Comparison of ENCODE assay signal across 1 cellular context in genomic region chr2:166242309-166242708, GRCh38.
TF ChIP-seq lines count a peak whose summit lies in the region.

No MANE protein-coding gene starts in this region.

TF ChIP-seq in HepG2, 621 proteins besides CTCF, POLR2A, EP300 and RAD21 (continued from another document and continues in another):
- no peak for TF ChIP-seq BCLAF1 (IDR thresholded peaks at IDR 0.05)
- TF ChIP-seq, protein P1, sequence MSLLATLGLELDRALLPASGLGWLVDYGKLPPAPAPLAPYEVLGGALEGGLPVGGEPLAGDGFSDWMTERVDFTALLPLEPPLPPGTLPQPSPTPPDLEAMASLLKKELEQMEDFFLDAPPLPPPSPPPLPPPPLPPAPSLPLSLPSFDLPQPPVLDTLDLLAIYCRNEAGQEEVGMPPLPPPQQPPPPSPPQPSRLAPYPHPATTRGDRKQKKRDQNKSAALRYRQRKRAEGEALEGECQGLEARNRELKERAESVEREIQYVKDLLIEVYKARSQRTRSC (CRISPR knock-in tag; IDR thresholded peaks at IDR 0.05; ENCODE audit: low read depth) = no peak
- no peak for TF ChIP-seq ZNF563 (CRISPR knock-in tag; IDR thresholded peaks at IDR 0.05)
- TF ChIP-seq HOMEZ (CRISPR knock-in tag; IDR thresholded peaks at IDR 0.05; ENCODE audit: low read depth) = no peak
- no peak for TF ChIP-seq SP2 (CRISPR knock-in tag; IDR thresholded peaks at IDR 0.05)
- TF ChIP-seq, protein P2, sequence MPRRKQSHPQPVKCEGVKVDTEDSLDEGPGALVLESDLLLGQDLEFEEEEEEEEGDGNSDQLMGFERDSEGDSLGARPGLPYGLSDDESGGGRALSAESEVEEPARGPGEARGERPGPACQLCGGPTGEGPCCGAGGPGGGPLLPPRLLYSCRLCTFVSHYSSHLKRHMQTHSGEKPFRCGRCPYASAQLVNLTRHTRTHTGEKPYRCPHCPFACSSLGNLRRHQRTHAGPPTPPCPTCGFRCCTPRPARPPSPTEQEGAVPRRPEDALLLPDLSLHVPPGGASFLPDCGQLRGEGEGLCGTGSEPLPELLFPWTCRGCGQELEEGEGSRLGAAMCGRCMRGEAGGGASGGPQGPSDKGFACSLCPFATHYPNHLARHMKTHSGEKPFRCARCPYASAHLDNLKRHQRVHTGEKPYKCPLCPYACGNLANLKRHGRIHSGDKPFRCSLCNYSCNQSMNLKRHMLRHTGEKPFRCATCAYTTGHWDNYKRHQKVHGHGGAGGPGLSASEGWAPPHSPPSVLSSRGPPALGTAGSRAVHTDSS (CRISPR knock-in tag; conservative IDR thresholded peaks at IDR 0.05) = no peak
- TF ChIP-seq TERF1 (CRISPR knock-in tag; IDR thresholded peaks at IDR 0.05) = no peak
- no peak for TF ChIP-seq PAF1 (CRISPR knock-in tag; IDR thresholded peaks at IDR 0.05)
- TF ChIP-seq PRDM10 (CRISPR knock-in tag; IDR thresholded peaks at IDR 0.05; ENCODE audit: low read depth) = no peak
- no peak for TF ChIP-seq RFX5 (IDR thresholded peaks at IDR 0.05; ENCODE audit: low read depth, low read length)
- TF ChIP-seq ZEB1 (IDR thresholded peaks at IDR 0.05; ENCODE audit: insufficient replicate concordance, low read depth) = no peak
- TF ChIP-seq NFE2L1 (CRISPR knock-in tag; IDR thresholded peaks at IDR 0.05; ENCODE audit: borderline replicate concordance) = no peak
- TF ChIP-seq, protein P3, sequence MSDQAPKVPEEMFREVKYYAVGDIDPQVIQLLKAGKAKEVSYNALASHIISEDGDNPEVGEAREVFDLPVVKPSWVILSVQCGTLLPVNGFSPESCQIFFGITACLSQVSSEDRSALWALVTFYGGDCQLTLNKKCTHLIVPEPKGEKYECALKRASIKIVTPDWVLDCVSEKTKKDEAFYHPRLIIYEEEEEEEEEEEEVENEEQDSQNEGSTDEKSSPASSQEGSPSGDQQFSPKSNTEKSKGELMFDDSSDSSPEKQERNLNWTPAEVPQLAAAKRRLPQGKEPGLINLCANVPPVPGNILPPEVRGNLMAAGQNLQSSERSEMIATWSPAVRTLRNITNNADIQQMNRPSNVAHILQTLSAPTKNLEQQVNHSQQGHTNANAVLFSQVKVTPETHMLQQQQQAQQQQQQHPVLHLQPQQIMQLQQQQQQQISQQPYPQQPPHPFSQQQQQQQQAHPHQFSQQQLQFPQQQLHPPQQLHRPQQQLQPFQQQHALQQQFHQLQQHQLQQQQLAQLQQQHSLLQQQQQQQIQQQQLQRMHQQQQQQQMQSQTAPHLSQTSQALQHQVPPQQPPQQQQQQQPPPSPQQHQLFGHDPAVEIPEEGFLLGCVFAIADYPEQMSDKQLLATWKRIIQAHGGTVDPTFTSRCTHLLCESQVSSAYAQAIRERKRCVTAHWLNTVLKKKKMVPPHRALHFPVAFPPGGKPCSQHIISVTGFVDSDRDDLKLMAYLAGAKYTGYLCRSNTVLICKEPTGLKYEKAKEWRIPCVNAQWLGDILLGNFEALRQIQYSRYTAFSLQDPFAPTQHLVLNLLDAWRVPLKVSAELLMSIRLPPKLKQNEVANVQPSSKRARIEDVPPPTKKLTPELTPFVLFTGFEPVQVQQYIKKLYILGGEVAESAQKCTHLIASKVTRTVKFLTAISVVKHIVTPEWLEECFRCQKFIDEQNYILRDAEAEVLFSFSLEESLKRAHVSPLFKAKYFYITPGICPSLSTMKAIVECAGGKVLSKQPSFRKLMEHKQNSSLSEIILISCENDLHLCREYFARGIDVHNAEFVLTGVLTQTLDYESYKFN (CRISPR knock-in tag; conservative IDR thresholded peaks at IDR 0.05) = peak; percentile 37; the same call in 1 of the 2 replicates
- TF ChIP-seq KLF12 (CRISPR knock-in tag; IDR thresholded peaks at IDR 0.05; ENCODE audit: borderline replicate concordance) = no peak
- TF ChIP-seq, protein P4, sequence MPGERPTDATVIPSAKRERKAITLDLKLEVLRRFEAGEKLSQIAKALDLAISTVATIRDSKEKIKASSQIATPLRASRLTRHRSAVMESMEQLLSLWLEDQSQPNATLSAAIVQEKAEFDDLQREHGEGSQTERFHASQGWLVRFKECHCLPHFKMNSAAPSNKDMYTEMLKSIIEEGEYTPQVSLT (CRISPR knock-in tag; IDR thresholded peaks at IDR 0.05; ENCODE audit: borderline replicate concordance, low read depth) = no peak
- TF ChIP-seq SOX6 (IDR thresholded peaks at IDR 0.05) = no peak
- TF ChIP-seq SOX6 (CRISPR knock-in tag; IDR thresholded peaks at IDR 0.05) = 0 out of 2 replicates have a peak, but pooled peaks have one; percentile 21
- no peak for TF ChIP-seq PLRG1 (conservative IDR thresholded peaks at IDR 0.05)
- no peak for TF ChIP-seq PATZ1 (CRISPR knock-in tag; IDR thresholded peaks at IDR 0.05)
- no peak for TF ChIP-seq PRMT3 (CRISPR knock-in tag; IDR thresholded peaks at IDR 0.05; ENCODE audit: borderline replicate concordance, low read depth)
- no peak for TF ChIP-seq THAP11 (CRISPR knock-in tag; IDR thresholded peaks at IDR 0.05)
- no peak for TF ChIP-seq ZBTB7B (CRISPR knock-in tag; IDR thresholded peaks at IDR 0.05)
- TF ChIP-seq ZNF788 (CRISPR knock-in tag; IDR thresholded peaks at IDR 0.05; ENCODE audit: borderline replicate concordance) = no peak
- TF ChIP-seq TEAD3 (CRISPR knock-in tag; optimal IDR thresholded peaks at IDR 0.05; ENCODE audit: borderline replicate concordance) = no peak
- no peak for TF ChIP-seq ZNF296 (CRISPR knock-in tag; conservative IDR thresholded peaks at IDR 0.05)
- TF ChIP-seq FUBP1 (CRISPR knock-in tag; IDR thresholded peaks at IDR 0.05; ENCODE audit: borderline replicate concordance) = no peak
- TF ChIP-seq FOXA3 (CRISPR knock-in tag; IDR thresholded peaks at IDR 0.05) = 0 out of 2 replicates have a peak, but pooled peaks have one; percentile 8
- TF ChIP-seq KAT2B (IDR thresholded peaks at IDR 0.05; ENCODE audit: borderline replicate concordance, low read depth, low read length) = peak; percentile 93
- TF ChIP-seq, protein P5, sequence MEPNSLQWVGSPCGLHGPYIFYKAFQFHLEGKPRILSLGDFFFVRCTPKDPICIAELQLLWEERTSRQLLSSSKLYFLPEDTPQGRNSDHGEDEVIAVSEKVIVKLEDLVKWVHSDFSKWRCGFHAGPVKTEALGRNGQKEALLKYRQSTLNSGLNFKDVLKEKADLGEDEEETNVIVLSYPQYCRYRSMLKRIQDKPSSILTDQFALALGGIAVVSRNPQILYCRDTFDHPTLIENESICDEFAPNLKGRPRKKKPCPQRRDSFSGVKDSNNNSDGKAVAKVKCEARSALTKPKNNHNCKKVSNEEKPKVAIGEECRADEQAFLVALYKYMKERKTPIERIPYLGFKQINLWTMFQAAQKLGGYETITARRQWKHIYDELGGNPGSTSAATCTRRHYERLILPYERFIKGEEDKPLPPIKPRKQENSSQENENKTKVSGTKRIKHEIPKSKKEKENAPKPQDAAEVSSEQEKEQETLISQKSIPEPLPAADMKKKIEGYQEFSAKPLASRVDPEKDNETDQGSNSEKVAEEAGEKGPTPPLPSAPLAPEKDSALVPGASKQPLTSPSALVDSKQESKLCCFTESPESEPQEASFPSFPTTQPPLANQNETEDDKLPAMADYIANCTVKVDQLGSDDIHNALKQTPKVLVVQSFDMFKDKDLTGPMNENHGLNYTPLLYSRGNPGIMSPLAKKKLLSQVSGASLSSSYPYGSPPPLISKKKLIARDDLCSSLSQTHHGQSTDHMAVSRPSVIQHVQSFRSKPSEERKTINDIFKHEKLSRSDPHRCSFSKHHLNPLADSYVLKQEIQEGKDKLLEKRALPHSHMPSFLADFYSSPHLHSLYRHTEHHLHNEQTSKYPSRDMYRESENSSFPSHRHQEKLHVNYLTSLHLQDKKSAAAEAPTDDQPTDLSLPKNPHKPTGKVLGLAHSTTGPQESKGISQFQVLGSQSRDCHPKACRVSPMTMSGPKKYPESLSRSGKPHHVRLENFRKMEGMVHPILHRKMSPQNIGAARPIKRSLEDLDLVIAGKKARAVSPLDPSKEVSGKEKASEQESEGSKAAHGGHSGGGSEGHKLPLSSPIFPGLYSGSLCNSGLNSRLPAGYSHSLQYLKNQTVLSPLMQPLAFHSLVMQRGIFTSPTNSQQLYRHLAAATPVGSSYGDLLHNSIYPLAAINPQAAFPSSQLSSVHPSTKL (CRISPR knock-in tag; IDR thresholded peaks at IDR 0.05) = peak; percentile 25; the same call in 1 of the 2 replicates
- no peak for TF ChIP-seq KMT2A (CRISPR knock-in tag; IDR thresholded peaks at IDR 0.05)
